15 cellular contexts compared by ENCODE assay signal in the genomic region with DNA sequence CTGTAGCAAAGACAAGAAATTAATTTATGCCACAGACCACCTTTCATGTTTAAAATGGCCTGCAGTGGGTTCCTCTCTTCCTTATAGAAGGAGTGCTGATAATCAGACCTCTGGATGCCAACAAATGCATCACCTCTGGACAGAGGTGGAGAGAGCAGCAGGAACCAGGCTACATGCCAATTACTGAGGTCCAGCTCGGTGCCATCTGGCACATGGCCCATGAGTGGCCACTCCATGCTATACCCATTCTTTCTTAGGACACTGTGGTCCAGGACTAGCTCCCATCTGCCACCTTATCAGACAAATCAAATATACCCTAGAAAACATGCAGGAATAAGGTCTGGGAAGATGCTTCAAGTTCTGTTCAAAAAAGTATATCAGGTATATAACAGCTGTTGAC.
DNase-seq lines count a peak whose midpoint lies in the region; ATAC-seq and TF ChIP-seq lines count a peak whose summit lies in the region.
"Had no signal": no experiment of that assay in that cellular context is flagged by ENCODE, and none has a peak within 500 bp of the region (broad histone marks: within the 10 kb centered on the region; RNA-seq: fewer than 3 reads in every experiment).

No MANE protein-coding gene starts in this region.

- H4K5ac ChIP-seq in H9 (ENCODE audit: insufficient read length, low read depth, low read length), result no peak overlapping the region

- H3K27ac ChIP-seq in H9 (ENCODE audit: insufficient read length, low read depth, low read length) (no peak overlapping the region), GM23338 (ENCODE audit: low read depth) (no peak overlapping the region)

- H3K27me3 ChIP-seq in H9 (ENCODE audit: insufficient read depth, low read length) (no peaks in the 10 kb centered on the region), GM23338 (ENCODE audit: insufficient read depth) (no peaks in the 10 kb centered on the region)

- no peak overlapping the region for H3K9ac ChIP-seq in H9 (ENCODE audit: extremely low read depth, insufficient read length, low read length)

- H3K4ac ChIP-seq in H9 (ENCODE audit: low read depth, low read length), result no peak overlapping the region

- H3K36me3 Mint-ChIP-seq in activated naive CD8-positive, alpha-beta T cell, result peaks cover 7% of the 10 kb centered on the region
- peaks cover 25% of the 10 kb centered on the region for H3K36me3 Mint-ChIP-seq in activated naive CD8-positive, alpha-beta T cell treated with anti-CD3 and anti-CD28 coated beads for 36 hours
- H3K36me3 Mint-ChIP-seq in central memory CD8-positive, alpha-beta T cell (ENCODE audit: insufficient read depth), result peaks cover 62% of the 10 kb centered on the region
- peaks cover 88% of the 10 kb centered on the region for H3K36me3 Mint-ChIP-seq in stimulated activated effector memory CD8-positive, alpha-beta T cell treated with anti-CD3 and anti-CD28 coated beads, Interleukin-12 subunit alpha, Interleukin-12 subunit beta, amount 100 ng/mL, for 72 hours
- H3K36me3 Mint-ChIP-seq in H9 (ENCODE audit: insufficient read depth in 1 of 3, low read depth in 3 of 3), result peaks cover 2 to 26% (median 16%) of the 10 kb centered on the region in 3 experiments; a peak in 4 of 7 replicates
- H3K36me3 Mint-ChIP-seq in GM23338 (ENCODE audit: low read depth), result peaks cover 20% of the 10 kb centered on the region

- H2BK20ac ChIP-seq in H9 (ENCODE audit: low read depth, low read length, poor library complexity, severe bottlenecking), result no peak overlapping the region

- H2BK15ac ChIP-seq in H9 (ENCODE audit: low read depth, low read length), result no peak overlapping the region

- H2AK5ac ChIP-seq in H9 (ENCODE audit: insufficient read length, low read length), result no peak overlapping the region

- no peak overlapping the region for H4K8ac ChIP-seq in H9 (replicated peaks; ENCODE audit: insufficient read length, low read depth, low read length)

- H3K4me3 Mint-ChIP-seq in activated naive CD8-positive, alpha-beta T cell, result no peak overlapping the region
- no peak overlapping the region for H3K4me3 Mint-ChIP-seq in activated naive CD8-positive, alpha-beta T cell treated with anti-CD3 and anti-CD28 coated beads for 36 hours
- H3K4me3 Mint-ChIP-seq in central memory CD8-positive, alpha-beta T cell, result no peak overlapping the region
- no peak overlapping the region for H3K4me3 Mint-ChIP-seq in stimulated activated effector memory CD8-positive, alpha-beta T cell treated with anti-CD3 and anti-CD28 coated beads, Interleukin-12 subunit alpha, Interleukin-12 subunit beta, amount 100 ng/mL, for 72 hours
- H3K4me3 Mint-ChIP-seq in H9, result no peak overlapping the region
- no peak overlapping the region for H3K4me3 Mint-ChIP-seq in GM23338
- H3K4me3 Mint-ChIP-seq: CD8-positive, alpha-beta T cell had no signal

- H2BK5ac ChIP-seq in H9 (ENCODE audit: insufficient read length, low read length), result no peak overlapping the region

- H2BK12ac ChIP-seq in H9 (ENCODE audit: insufficient read length, low read depth, low read length), result no peak overlapping the region

- no CpG with 5 or more reads among the region's 1 CpG for WGBS in H9 (ENCODE audit: extremely low coverage, insufficient read length, low lambda C conversion rate)

- H3K9me3 ChIP-seq in H9 (ENCODE audit: control insufficient read depth, low read depth, low read length), result no peaks in the 10 kb centered on the region

- no peak for TF ChIP-seq CTCF in H9 (conservative IDR thresholded peaks at IDR 0.05)
- TF ChIP-seq CTCF in GM23338 (conservative IDR thresholded peaks at IDR 0.05; ENCODE audit: low read depth in 2 of 2), result no peak

- no peak overlapping the region for H3K56ac ChIP-seq in H9 (ENCODE audit: insufficient read length, low read depth, low read length)

- H4K20me1 ChIP-seq in H9 (ENCODE audit: control insufficient read depth, insufficient read depth, insufficient read length) (no peaks in the 10 kb centered on the region), GM23338 (replicated peaks; ENCODE audit: insufficient read depth) (no peaks in the 10 kb centered on the region)

- H3K4me1 ChIP-seq in H9 (ENCODE audit: insufficient read depth, low read length), result no peaks in the 10 kb centered on the region
- no peaks in the 10 kb centered on the region for H3K4me1 ChIP-seq in GM23338 (ENCODE audit: insufficient read depth)

- ATAC-seq in central memory CD8-positive, alpha-beta T cell (replicated peaks; ENCODE audit: extremely low read depth, poor library complexity, severe bottlenecking), result no peak
- ATAC-seq in stimulated activated effector memory CD8-positive, alpha-beta T cell treated with anti-CD3 and anti-CD28 coated beads, Interleukin-12 subunit alpha, Interleukin-12 subunit beta, amount 100 ng/mL, for 72 hours, result no peak
- ATAC-seq in GM18520 (IDR thresholded peaks at IDR 0.05; ENCODE audit: unreplicated experiment) (no peak), GM23338 (no peak)
- ATAC-seq: CD8-positive, alpha-beta T cell; HCT116; PC-3 had no signal

- H3K27ac Mint-ChIP-seq in activated naive CD8-positive, alpha-beta T cell, result peak overlapping the region; percentile 29
- no peak overlapping the region for H3K27ac Mint-ChIP-seq in activated naive CD8-positive, alpha-beta T cell treated with anti-CD3 and anti-CD28 coated beads for 36 hours
- peak overlapping the region; percentile 61 for H3K27ac Mint-ChIP-seq in central memory CD8-positive, alpha-beta T cell (ENCODE audit: low read depth)
- peak overlapping the region; percentile 58 for H3K27ac Mint-ChIP-seq in stimulated activated effector memory CD8-positive, alpha-beta T cell treated with anti-CD3 and anti-CD28 coated beads, Interleukin-12 subunit alpha, Interleukin-12 subunit beta, amount 100 ng/mL, for 72 hours
- no peak overlapping the region for H3K27ac Mint-ChIP-seq in H9
- H3K27ac Mint-ChIP-seq in GM23338, result no peak overlapping the region

- no peak for TF ChIP-seq RAD21 in Ishikawa (IDR thresholded peaks at IDR 0.05; ENCODE audit: low read depth)

- peaks cover 9% of the 10 kb centered on the region for H3K36me3 ChIP-seq in GM23338 (ENCODE audit: insufficient read depth)

- H3K27me3 Mint-ChIP-seq in activated naive CD8-positive, alpha-beta T cell, result no peaks in the 10 kb centered on the region
- no peaks in the 10 kb centered on the region for H3K27me3 Mint-ChIP-seq in activated naive CD8-positive, alpha-beta T cell treated with anti-CD3 and anti-CD28 coated beads for 36 hours
- H3K27me3 Mint-ChIP-seq in central memory CD8-positive, alpha-beta T cell, result no peaks in the 10 kb centered on the region
- H3K27me3 Mint-ChIP-seq in H9 (ENCODE audit: low read depth), result no peaks in the 10 kb centered on the region
- peaks cover 6% of the 10 kb centered on the region for H3K27me3 Mint-ChIP-seq in GM23338 (ENCODE audit: insufficient read depth, low read depth, poor library complexity)

- peaks cover 24% of the 10 kb centered on the region for H3K4me1 Mint-ChIP-seq in activated naive CD8-positive, alpha-beta T cell (ENCODE audit: low read depth)
- H3K4me1 Mint-ChIP-seq in activated naive CD8-positive, alpha-beta T cell treated with anti-CD3 and anti-CD28 coated beads for 36 hours, result peaks cover 11% of the 10 kb centered on the region
- H3K4me1 Mint-ChIP-seq in central memory CD8-positive, alpha-beta T cell, result peaks cover 31% of the 10 kb centered on the region
- peaks cover 16% of the 10 kb centered on the region for H3K4me1 Mint-ChIP-seq in stimulated activated effector memory CD8-positive, alpha-beta T cell treated with anti-CD3 and anti-CD28 coated beads, Interleukin-12 subunit alpha, Interleukin-12 subunit beta, amount 100 ng/mL, for 72 hours
- no peaks in the 10 kb centered on the region for H3K4me1 Mint-ChIP-seq in H9
- H3K4me1 Mint-ChIP-seq in GM23338, result no peaks in the 10 kb centered on the region

- H2AFZ ChIP-seq in H9 (ENCODE audit: low read length), result no peak overlapping the region
- H2AFZ ChIP-seq in GM23338, result no peak overlapping the region

- H3F3A ChIP-seq in GM23338 (replicated peaks; ENCODE audit: low read depth), result no peaks in the 10 kb centered on the region

- H3K79me1 ChIP-seq in H9 (ENCODE audit: insufficient read depth, low read depth, low read length, poor library complexity, severe bottlenecking), result no peaks in the 10 kb centered on the region

- no peak for TF ChIP-seq EP300 in Ishikawa (IDR thresholded peaks at IDR 0.05; ENCODE audit: borderline replicate concordance)

- H3K9me2 ChIP-seq in GM23338 (ENCODE audit: insufficient read depth), result no peaks in the 10 kb centered on the region

- no peaks in the 10 kb centered on the region for H3K23me2 ChIP-seq in H9 (ENCODE audit: insufficient read length, low read depth, low read length, poor library complexity, severe bottlenecking)

- no peak overlapping the region for H2BK120ac ChIP-seq in H9 (ENCODE audit: low read depth, low read length, poor library complexity, severe bottlenecking)

- H3K9me3 Mint-ChIP-seq in activated naive CD8-positive, alpha-beta T cell (ENCODE audit: low read depth), result no peaks in the 10 kb centered on the region
- no peaks in the 10 kb centered on the region for H3K9me3 Mint-ChIP-seq in activated naive CD8-positive, alpha-beta T cell treated with anti-CD3 and anti-CD28 coated beads for 36 hours
- H3K9me3 Mint-ChIP-seq in central memory CD8-positive, alpha-beta T cell, result no peaks in the 10 kb centered on the region
- no peaks in the 10 kb centered on the region for H3K9me3 Mint-ChIP-seq in stimulated activated effector memory CD8-positive, alpha-beta T cell treated with anti-CD3 and anti-CD28 coated beads, Interleukin-12 subunit alpha, Interleukin-12 subunit beta, amount 100 ng/mL, for 72 hours
- no peaks in the 10 kb centered on the region for H3K9me3 Mint-ChIP-seq in H9
- H3K9me3 Mint-ChIP-seq in GM23338, result no peaks in the 10 kb centered on the region
- H3K9me3 Mint-ChIP-seq: CD8-positive, alpha-beta T cell had no signal

- H3K79me2 ChIP-seq in H9 (ENCODE audit: insufficient read depth, low read length), result no peaks in the 10 kb centered on the region
- no peaks in the 10 kb centered on the region for H3K79me2 ChIP-seq in GM23338 (replicated peaks; ENCODE audit: insufficient read depth)

- H3K4me3 ChIP-seq in GM23338, result no peak overlapping the region

- H3K14ac ChIP-seq in H9 (ENCODE audit: insufficient read depth, low read length), result no peak overlapping the region

- no peak for DNase-seq in activated naive CD8-positive, alpha-beta T cell treated with anti-CD3 and anti-CD28 coated beads for 36 hours
- DNase-seq in central memory CD8-positive, alpha-beta T cell (ENCODE audit: low spot score in 2 of 2), result no peak
- DNase-seq in stimulated activated effector memory CD8-positive, alpha-beta T cell treated with anti-CD3 and anti-CD28 coated beads, Interleukin-12 subunit alpha, Interleukin-12 subunit beta, amount 100 ng/mL, for 72 hours (ENCODE audit: low spot score in 2 of 2), result no peak
- DNase-seq in H9, result no peak
- no peak for DNase-seq in GM23338 (ENCODE audit: low spot score)
- DNase-seq: AML-193; CD8-positive, alpha-beta T cell; NCI-H1436 treated with DMSO at 0.1 percent for 48 hours; NCI-H345; NCI-H526 treated with DMSO at 0.1 percent for 48 hours; PC-3 had no signal

- H4K91ac ChIP-seq in H9 (ENCODE audit: insufficient read length, low read depth, low read length), result no peak overlapping the region

- no peak overlapping the region for H3T11ph ChIP-seq in H9 (ENCODE audit: low read length)

- H3K4me2 ChIP-seq in H9 (ENCODE audit: insufficient read depth, insufficient read length, low read length) (no peak overlapping the region), GM23338 (no peak overlapping the region)

- no peak overlapping the region for H3K23ac ChIP-seq in H9 (ENCODE audit: insufficient read length, low read depth, low read length)

- no peak overlapping the region for H3K18ac ChIP-seq in H9 (ENCODE audit: insufficient read length, low read depth, low read length)

Comparison
In these comparisons a context has a peak if more than half of its experiments do, and no peak if none do; other contexts are left out.
1. H3K27ac Mint-ChIP-seq: peak in activated naive CD8-positive, alpha-beta T cell (single experiment), central memory CD8-positive, alpha-beta T cell (single experiment) and stimulated activated effector memory CD8-positive, alpha-beta T cell treated with anti-CD3 and anti-CD28 coated beads, Interleukin-12 subunit alpha, Interleukin-12 subunit beta, amount 100 ng/mL, for 72 hours (single experiment); none in activated naive CD8-positive, alpha-beta T cell treated with anti-CD3 and anti-CD28 coated beads for 36 hours (single experiment), H9 (0 of 3) and GM23338 (single experiment).